Comparison of ENCODE assay signal across 38 cellular contexts in the genomic region with DNA sequence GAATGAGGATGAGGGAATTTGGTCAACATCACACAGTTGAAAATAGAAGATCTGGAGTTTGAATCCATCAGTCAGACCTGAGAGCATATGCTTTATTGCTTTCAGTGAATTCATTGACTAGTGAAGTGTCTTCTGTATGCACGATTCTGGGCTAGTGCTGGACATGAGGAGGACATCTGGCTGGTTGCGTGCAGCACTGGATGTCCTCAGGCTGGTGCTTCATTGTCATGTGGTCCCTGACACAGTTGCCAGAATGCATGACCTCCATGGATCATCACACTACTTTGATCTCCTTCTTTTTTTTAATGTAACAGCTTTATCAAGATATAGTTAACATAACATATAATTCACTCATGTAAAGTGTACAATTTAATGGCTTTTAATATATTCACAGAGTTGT. TPM values are rescaled to one million over a fixed set of nuclear protein-coding genes. Genes with fewer than 3 reads are reported as not detected.
"Had no signal": no experiment of that assay in that cellular context is flagged by ENCODE, and none has a peak within 500 bp of the region (broad histone marks: within the 10 kb centered on the region; RNA-seq: fewer than 3 reads in every experiment).

No MANE protein-coding gene starts in this region.

- H3K27ac ChIP-seq: adrenal gland, breast epithelium, cardiac muscle cell, colonic mucosa, heart left ventricle had no signal

- H3K9me3 Mint-ChIP-seq: activated CD4-positive, alpha-beta memory T cell treated with anti-CD3 and anti-CD28 coated beads for 36 hours; activated naive CD4-positive, alpha-beta T cell treated with anti-CD3 and anti-CD28 coated beads for 36 hours had no signal

- H3K27me3 ChIP-seq: adrenal gland, breast epithelium, cardiac muscle cell, colonic mucosa, heart left ventricle had no signal

- H3K4me3 ChIP-seq: adrenal gland, breast epithelium, cardiac muscle cell, colonic mucosa, heart left ventricle had no signal

- ATAC-seq: activated CD4-positive, alpha-beta T cell treated with anti-CD3 and anti-CD28 coated beads for 36 hours; activated CD8-positive, alpha-beta memory T cell treated with anti-CD3 and anti-CD28 coated beads, Interleukin-2, amount 10 ng/mL, durations not matched to agents 7 days and 5 days; activated CD8-positive, alpha-beta T cell treated with anti-CD3 and anti-CD28 coated beads, Interleukin-2, amount 10 ng/mL, durations not matched to agents 7 days and 5 days; activated naive CD8-positive, alpha-beta T cell treated with anti-CD3 and anti-CD28 coated beads, Interleukin-2, amount 50 U/mL, for 24 hours; esophagus mucosa; heart left ventricle; T-helper 17 cell had no signal

- H3K27me3 Mint-ChIP-seq: activated CD4-positive, alpha-beta T cell treated with anti-CD3 and anti-CD28 coated beads for 36 hours; activated naive CD4-positive, alpha-beta T cell treated with anti-CD3 and anti-CD28 coated beads, Interleukin-2, amount 50 U/mL, for 24 hours; activated naive CD8-positive, alpha-beta T cell treated with anti-CD3 and anti-CD28 coated beads for 36 hours; activated naive CD8-positive, alpha-beta T cell treated with anti-CD3 and anti-CD28 coated beads, Interleukin-2, amount 50 U/mL, for 24 hours; T-helper 17 cell had no signal

- H3K9me3 ChIP-seq: adrenal gland, breast epithelium, colonic mucosa, heart left ventricle had no signal

- H3K36me3 Mint-ChIP-seq: activated CD4-positive, alpha-beta memory T cell treated with anti-CD3 and anti-CD28 coated beads for 36 hours; activated naive CD4-positive, alpha-beta T cell treated with anti-CD3 and anti-CD28 coated beads, Interleukin-2, amount 50 U/mL, for 24 hours; activated naive CD8-positive, alpha-beta T cell treated with anti-CD3 and anti-CD28 coated beads for 36 hours; brain had no signal

- H3K36me3 ChIP-seq: adrenal gland, breast epithelium, cardiac muscle cell, colonic mucosa, heart left ventricle had no signal

- H3K4me1 Mint-ChIP-seq: brain had no signal

- H3K27ac Mint-ChIP-seq: activated CD4-positive, alpha-beta memory T cell treated with anti-CD3 and anti-CD28 coated beads for 36 hours; activated CD4-positive, alpha-beta T cell treated with anti-CD3 and anti-CD28 coated beads for 36 hours; activated CD4-positive, alpha-beta T cell treated with anti-CD3 and anti-CD28 coated beads, Interleukin-2, amount 10 ng/mL, durations not matched to agents 24 days and 14 days; activated CD8-positive, alpha-beta memory T cell treated with anti-CD3 and anti-CD28 coated beads, Interleukin-2, amount 10 ng/mL, durations not matched to agents 7 days and 5 days; activated CD8-positive, alpha-beta T cell treated with anti-CD3 and anti-CD28 coated beads, Interleukin-2, amount 10 ng/mL, durations not matched to agents 7 days and 5 days; activated naive CD4-positive, alpha-beta T cell treated with anti-CD3 and anti-CD28 coated beads for 36 hours; activated naive CD4-positive, alpha-beta T cell treated with anti-CD3 and anti-CD28 coated beads, Interleukin-2, amount 50 U/mL, for 24 hours; activated naive CD8-positive, alpha-beta T cell treated with anti-CD3 and anti-CD28 coated beads for 36 hours; activated naive CD8-positive, alpha-beta T cell treated with anti-CD3 and anti-CD28 coated beads, Interleukin-2, amount 50 U/mL, for 24 hours; activated T-helper 1 cell treated with anti-CD3 and anti-CD28 coated beads, Interleukin-12 subunit alpha, Interleukin-12 subunit beta, Interleukin-2, Interleukin-4 antibody, amounts not matched to agents 30 ng/mL and 10 ng/mL and 1 ng/mL, durations not matched to agents 14 hours and 24 hours and 36 hours; activated T-helper 2 cell treated with anti-CD3 and anti-CD28 coated beads, Interferon-gamma antibody, Interleukin-2, Interleukin-4, amounts not matched to agents 10 μg/mL and 5 μg/mL and 100 μg/mL, durations not matched to agents 14 hours and 24 hours and 36 hours; brain; T-helper 17 cell; T-helper 2 cell treated with Interferon-gamma antibody and Interleukin-4, amounts not matched to agents 5 μg/mL and 100 μg/mL, for 36 hours had no signal

- H3K4me1 ChIP-seq: adrenal gland, breast epithelium, colonic mucosa had no signal

- H3K4me3 Mint-ChIP-seq: activated CD4-positive, alpha-beta memory T cell treated with anti-CD3 and anti-CD28 coated beads for 36 hours; activated CD4-positive, alpha-beta T cell treated with anti-CD3 and anti-CD28 coated beads for 36 hours; activated CD4-positive, alpha-beta T cell treated with anti-CD3 and anti-CD28 coated beads, Interleukin-2, amount 10 ng/mL, durations not matched to agents 24 days and 14 days; activated CD8-positive, alpha-beta memory T cell treated with anti-CD3 and anti-CD28 coated beads, Interleukin-2, amount 10 ng/mL, durations not matched to agents 7 days and 5 days; activated CD8-positive, alpha-beta T cell treated with anti-CD3 and anti-CD28 coated beads, Interleukin-2, amount 10 ng/mL, durations not matched to agents 7 days and 5 days; activated naive CD4-positive, alpha-beta T cell treated with anti-CD3 and anti-CD28 coated beads for 36 hours; activated naive CD4-positive, alpha-beta T cell treated with anti-CD3 and anti-CD28 coated beads, Interleukin-2, amount 50 U/mL, for 24 hours; activated naive CD8-positive, alpha-beta T cell treated with anti-CD3 and anti-CD28 coated beads for 36 hours; activated naive CD8-positive, alpha-beta T cell treated with anti-CD3 and anti-CD28 coated beads, Interleukin-2, amount 50 U/mL, for 24 hours; activated T-helper 1 cell treated with anti-CD3 and anti-CD28 coated beads, Interleukin-12 subunit alpha, Interleukin-12 subunit beta, Interleukin-2, Interleukin-4 antibody, amounts not matched to agents 30 ng/mL and 10 ng/mL and 1 ng/mL, durations not matched to agents 14 hours and 24 hours and 36 hours; brain; T-helper 17 cell; T-helper 2 cell treated with Interferon-gamma antibody and Interleukin-4, amounts not matched to agents 5 μg/mL and 100 μg/mL, for 36 hours had no signal

- DNase-seq: activated CD4-positive, alpha-beta memory T cell treated with anti-CD3 and anti-CD28 coated beads for 36 hours; activated CD4-positive, alpha-beta T cell treated with anti-CD3 and anti-CD28 coated beads for 36 hours; activated CD4-positive, alpha-beta T cell treated with anti-CD3 and anti-CD28 coated beads, Interleukin-2, amount 10 ng/mL, durations not matched to agents 24 days and 14 days; activated CD4-positive, CD25-positive, alpha-beta regulatory T cell; activated CD4-positive, CD25-positive, alpha-beta regulatory T cell treated with anti-CD3 and anti-CD28 coated beads, Interleukin-2, amount 50 U/mL, for 72 hours; activated CD8-positive, alpha-beta memory T cell treated with anti-CD3 and anti-CD28 coated beads, Interleukin-2, amount 10 ng/mL, durations not matched to agents 7 days and 5 days; activated CD8-positive, alpha-beta memory T cell treated with anti-CD3 and anti-CD28 coated beads, Interleukin-2, amount 50 U/mL, for 4 hours; activated CD8-positive, alpha-beta T cell treated with anti-CD3 and anti-CD28 coated beads, Interleukin-2, amount 10 ng/mL, durations not matched to agents 7 days and 5 days; activated effector memory CD4-positive, alpha-beta T cell treated with anti-CD3 and anti-CD28 coated beads, Interleukin-2, amount 50 U/mL, for 16 hours; activated naive CD4-positive, alpha-beta T cell treated with anti-CD3 and anti-CD28 coated beads for 36 hours; activated naive CD8-positive, alpha-beta T cell treated with anti-CD3 and anti-CD28 coated beads for 36 hours; activated naive CD8-positive, alpha-beta T cell treated with anti-CD3 and anti-CD28 coated beads, Interleukin-2, amount 50 U/mL, for 24 hours; activated T-cell treated with anti-CD3 and anti-CD28 coated beads, Interleukin-2, amount 50 U/mL, for 1 hour; activated T-cell treated with anti-CD3 and anti-CD28 coated beads, Interleukin-2, amount 50 U/mL, for 48 hours; adrenal gland; amygdala; aorta; central memory CD4-positive, alpha-beta T cell; cerebellar nuclear complex; colonic mucosa; effector CD8-positive, alpha-beta T cell; heart left ventricle; hypothalamus; T-helper 17 cell; T1000 had no signal

RNA-seq across cellular contexts. Expression of a gene that starts 44.5 kb away (rescaled TPM):
- total RNA-seq: activated CD4-positive, alpha-beta memory T cell treated with anti-CD3 and anti-CD28 coated beads for 36 hours; activated CD4-positive, alpha-beta T cell treated with anti-CD3 and anti-CD28 coated beads for 36 hours; activated CD4-positive, alpha-beta T cell treated with anti-CD3 and anti-CD28 coated beads, Interleukin-2, amount 10 ng/mL, durations not matched to agents 24 days and 14 days; activated CD8-positive, alpha-beta memory T cell treated with anti-CD3 and anti-CD28 coated beads for 36 hours; activated CD8-positive, alpha-beta memory T cell treated with anti-CD3 and anti-CD28 coated beads, Interleukin-2, amount 10 ng/mL, durations not matched to agents 7 days and 5 days; activated CD8-positive, alpha-beta T cell treated with anti-CD3 and anti-CD28 coated beads, Interleukin-2, amount 10 ng/mL, durations not matched to agents 7 days and 5 days; activated naive CD4-positive, alpha-beta T cell treated with anti-CD3 and anti-CD28 coated beads for 36 hours; activated naive CD8-positive, alpha-beta T cell treated with anti-CD3 and anti-CD28 coated beads for 36 hours; activated T-helper 1 cell treated with anti-CD3 and anti-CD28 coated beads, Interleukin-12 subunit alpha, Interleukin-12 subunit beta, Interleukin-2, Interleukin-4 antibody, amounts not matched to agents 30 ng/mL and 10 ng/mL and 1 ng/mL, durations not matched to agents 14 hours and 24 hours and 36 hours; activated T-helper 2 cell treated with anti-CD3 and anti-CD28 coated beads, Interferon-gamma antibody, Interleukin-2, Interleukin-4, amounts not matched to agents 10 μg/mL and 5 μg/mL and 100 μg/mL, durations not matched to agents 14 hours and 24 hours and 36 hours; cardiac muscle cell; endothelial cell of umbilical vein; frontal cortex; T-helper 17 cell had no signal
- polyA plus RNA-seq: adrenal gland, aorta, cardiac muscle cell, heart left ventricle had no signal

RNA-seq across cellular contexts. Expression of a gene that starts 50.1 kb away (rescaled TPM):
- total RNA-seq: activated CD4-positive, alpha-beta memory T cell treated with anti-CD3 and anti-CD28 coated beads for 36 hours; activated CD4-positive, alpha-beta T cell treated with anti-CD3 and anti-CD28 coated beads for 36 hours; activated CD4-positive, alpha-beta T cell treated with anti-CD3 and anti-CD28 coated beads, Interleukin-2, amount 10 ng/mL, durations not matched to agents 24 days and 14 days; activated CD8-positive, alpha-beta memory T cell treated with anti-CD3 and anti-CD28 coated beads for 36 hours; activated CD8-positive, alpha-beta memory T cell treated with anti-CD3 and anti-CD28 coated beads, Interleukin-2, amount 10 ng/mL, durations not matched to agents 7 days and 5 days; activated CD8-positive, alpha-beta T cell treated with anti-CD3 and anti-CD28 coated beads, Interleukin-2, amount 10 ng/mL, durations not matched to agents 7 days and 5 days; activated naive CD4-positive, alpha-beta T cell treated with anti-CD3 and anti-CD28 coated beads for 36 hours; activated naive CD8-positive, alpha-beta T cell treated with anti-CD3 and anti-CD28 coated beads for 36 hours; activated T-helper 1 cell treated with anti-CD3 and anti-CD28 coated beads, Interleukin-12 subunit alpha, Interleukin-12 subunit beta, Interleukin-2, Interleukin-4 antibody, amounts not matched to agents 30 ng/mL and 10 ng/mL and 1 ng/mL, durations not matched to agents 14 hours and 24 hours and 36 hours; activated T-helper 2 cell treated with anti-CD3 and anti-CD28 coated beads, Interferon-gamma antibody, Interleukin-2, Interleukin-4, amounts not matched to agents 10 μg/mL and 5 μg/mL and 100 μg/mL, durations not matched to agents 14 hours and 24 hours and 36 hours; adrenal gland; aorta; cardiac muscle cell; colonic mucosa; dermis microvascular lymphatic vessel endothelial cell; endothelial cell of umbilical vein; epithelial cell of proximal tubule; esophagus mucosa; frontal cortex; heart left ventricle; T-helper 17 cell had no signal
- polyA plus RNA-seq: adrenal gland, aorta, cardiac muscle cell, endothelial cell of umbilical vein, heart left ventricle had no signal
